1 cellular context compared by ENCODE assay signal in the genomic region with DNA sequence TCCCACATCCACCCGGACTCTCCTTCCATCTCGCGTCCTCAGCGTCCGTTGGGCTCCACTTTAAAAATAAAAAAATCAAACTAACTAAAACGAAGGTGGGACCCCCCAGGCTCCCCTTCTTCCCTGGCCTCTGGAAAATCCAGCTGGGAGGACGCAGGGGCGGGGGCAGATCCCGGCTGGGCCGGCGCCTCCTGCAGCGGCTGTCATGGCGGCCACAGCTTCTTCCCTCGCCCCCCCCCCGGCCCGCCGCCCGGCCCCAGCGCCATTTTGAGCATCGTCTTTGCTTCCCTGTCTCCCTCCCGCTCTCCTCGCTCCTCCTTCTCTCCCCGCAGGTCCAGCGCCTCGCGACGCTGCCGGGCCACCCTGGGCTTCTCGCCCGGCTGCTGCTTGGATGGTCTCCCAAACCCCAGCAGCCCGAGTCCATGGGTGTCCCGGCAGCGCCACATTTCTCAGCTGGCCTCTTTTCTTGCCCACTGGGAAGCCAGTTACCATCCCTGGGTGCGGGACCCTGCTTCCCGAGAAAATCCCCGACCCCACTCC.
TF ChIP-seq lines count a peak whose summit lies in the region.

No MANE protein-coding gene starts in this region.

TF ChIP-seq in K562, 482 proteins besides CTCF, POLR2A, EP300 and RAD21 (continued from another document and continues in another):
- TF ChIP-seq, protein P1, sequence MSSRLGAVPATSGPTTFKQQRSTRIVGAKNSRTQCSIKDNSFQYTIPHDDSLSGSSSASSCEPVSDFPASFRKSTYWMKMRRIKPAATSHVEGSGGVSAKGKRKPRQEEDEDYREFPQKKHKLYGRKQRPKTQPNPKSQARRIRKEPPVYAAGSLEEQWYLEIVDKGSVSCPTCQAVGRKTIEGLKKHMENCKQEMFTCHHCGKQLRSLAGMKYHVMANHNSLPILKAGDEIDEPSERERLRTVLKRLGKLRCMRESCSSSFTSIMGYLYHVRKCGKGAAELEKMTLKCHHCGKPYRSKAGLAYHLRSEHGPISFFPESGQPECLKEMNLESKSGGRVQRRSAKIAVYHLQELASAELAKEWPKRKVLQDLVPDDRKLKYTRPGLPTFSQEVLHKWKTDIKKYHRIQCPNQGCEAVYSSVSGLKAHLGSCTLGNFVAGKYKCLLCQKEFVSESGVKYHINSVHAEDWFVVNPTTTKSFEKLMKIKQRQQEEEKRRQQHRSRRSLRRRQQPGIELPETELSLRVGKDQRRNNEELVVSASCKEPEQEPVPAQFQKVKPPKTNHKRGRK (tag; IDR thresholded peaks at IDR 0.05) = no peak
- TF ChIP-seq ZNF24 (IDR thresholded peaks at IDR 0.05) (no peak), ZNF143 (CRISPR knock-in tag; IDR thresholded peaks at IDR 0.05) (peak; percentile 38; the same call in 1 of the 2 replicates), HMG20A (CRISPR knock-in tag; conservative IDR thresholded peaks at IDR 0.05) (no peak), ZBED1 (IDR thresholded peaks at IDR 0.05) (no peak), RBBP5 (IDR thresholded peaks at IDR 0.05; ENCODE audit: borderline replicate concordance, insufficient read depth, low read length, poor library complexity, severe bottlenecking) (peak; percentile 79), ILF3 (IDR thresholded peaks at IDR 0.05; ENCODE audit: borderline replicate concordance) (no peak), KAT8 (IDR thresholded peaks at IDR 0.05; ENCODE audit: low read depth) (no peak; the same call in 1 of the 2 replicates), NCOA4 (IDR thresholded peaks at IDR 0.05; ENCODE audit: partially characterized antibody) (no peak), ZNF263 (CRISPR knock-in tag; IDR thresholded peaks at IDR 0.05; ENCODE audit: borderline replicate concordance) (no peak), EZH2 (IDR thresholded peaks at IDR 0.05; ENCODE audit: borderline replicate concordance, low read depth, low read length) (no peak), ZNF717 (CRISPR knock-in tag; IDR thresholded peaks at IDR 0.05) (no peak), FOXM1 (IDR thresholded peaks at IDR 0.05; ENCODE audit: low read depth) (no peak), FOXM1 (CRISPR knock-in tag; IDR thresholded peaks at IDR 0.05; ENCODE audit: low read depth) (no peak), SRSF1 (IDR thresholded peaks at IDR 0.05; ENCODE audit: low read depth, low read length) (no peak), ZC3H8 (IDR thresholded peaks at IDR 0.05) (no peak), SMARCA4 (IDR thresholded peaks at IDR 0.05) (no peak), RFX7 (CRISPR knock-in tag; IDR thresholded peaks at IDR 0.05) (no peak), U2AF1 (optimal IDR thresholded peaks at IDR 0.05; ENCODE audit: low read depth, low read length) (no peak), PCBP1 (IDR thresholded peaks at IDR 0.05; ENCODE audit: low read depth, low read length, poor library complexity, severe bottlenecking) (peak; percentile 32), MCM5 (IDR thresholded peaks at IDR 0.05; ENCODE audit: low read depth) (no peak), KLF10 (CRISPR knock-in tag; IDR thresholded peaks at IDR 0.05) (no peak), GTF2E2 (tag; IDR thresholded peaks at IDR 0.05) (no peak), CHCHD3 (CRISPR knock-in tag; IDR thresholded peaks at IDR 0.05) (no peak), BRF1 (IDR thresholded peaks at IDR 0.05; ENCODE audit: borderline replicate concordance, extremely low read depth, insufficient read length) (no peak), ELF2 (CRISPR knock-in tag; IDR thresholded peaks at IDR 0.05) (0 out of 2 replicates have a peak, but pooled peaks have one; percentile 17), NFE2 (IDR thresholded peaks at IDR 0.05; ENCODE audit: low read depth) (no peak), ZNF444 (CRISPR knock-in tag; IDR thresholded peaks at IDR 0.05) (peak; percentile 46; the same call in 1 of the 2 replicates), OTX1 (CRISPR knock-in tag; IDR thresholded peaks at IDR 0.05) (peak; percentile 20; the same call in 1 of the 2 replicates), NCOA2 (IDR thresholded peaks at IDR 0.05; ENCODE audit: partially characterized antibody in 2 of 2) (no peak), ZNF140 (CRISPR knock-in tag; IDR thresholded peaks at IDR 0.05) (no peak), TFAM (CRISPR knock-in tag; conservative IDR thresholded peaks at IDR 0.05) (no peak), TCF7L2 (IDR thresholded peaks at IDR 0.05; ENCODE audit: low read depth, low read length) (no peak), CCNT2 (IDR thresholded peaks at IDR 0.05; ENCODE audit: borderline replicate concordance, extremely low read depth, insufficient read length, low read depth, low read length) (peak; percentile 62), ELF1 (tag; IDR thresholded peaks at IDR 0.05) (0 out of 2 replicates have a peak, but pooled peaks have one; percentile 32), BCL6 (CRISPR knock-in tag; IDR thresholded peaks at IDR 0.05) (no peak), GABPB1 (CRISPR knock-in tag; IDR thresholded peaks at IDR 0.05) (no peak), SRSF7 (optimal IDR thresholded peaks at IDR 0.05; ENCODE audit: low read depth, low read length) (no peak), PHF8 (IDR thresholded peaks at IDR 0.05; ENCODE audit: borderline replicate concordance, low read length) (peak; percentile 70; the same call in 1 of the 2 replicates)
- TF ChIP-seq, protein P2, sequence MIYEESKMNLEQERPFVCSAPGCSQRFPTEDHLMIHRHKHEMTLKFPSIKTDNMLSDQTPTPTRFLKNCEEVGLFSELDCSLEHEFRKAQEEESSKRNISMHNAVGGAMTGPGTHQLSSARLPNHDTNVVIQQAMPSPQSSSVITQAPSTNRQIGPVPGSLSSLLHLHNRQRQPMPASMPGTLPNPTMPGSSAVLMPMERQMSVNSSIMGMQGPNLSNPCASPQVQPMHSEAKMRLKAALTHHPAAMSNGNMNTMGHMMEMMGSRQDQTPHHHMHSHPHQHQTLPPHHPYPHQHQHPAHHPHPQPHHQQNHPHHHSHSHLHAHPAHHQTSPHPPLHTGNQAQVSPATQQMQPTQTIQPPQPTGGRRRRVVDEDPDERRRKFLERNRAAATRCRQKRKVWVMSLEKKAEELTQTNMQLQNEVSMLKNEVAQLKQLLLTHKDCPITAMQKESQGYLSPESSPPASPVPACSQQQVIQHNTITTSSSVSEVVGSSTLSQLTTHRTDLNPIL (CRISPR knock-in tag; IDR thresholded peaks at IDR 0.05) = no peak
- TF ChIP-seq, protein P3, sequence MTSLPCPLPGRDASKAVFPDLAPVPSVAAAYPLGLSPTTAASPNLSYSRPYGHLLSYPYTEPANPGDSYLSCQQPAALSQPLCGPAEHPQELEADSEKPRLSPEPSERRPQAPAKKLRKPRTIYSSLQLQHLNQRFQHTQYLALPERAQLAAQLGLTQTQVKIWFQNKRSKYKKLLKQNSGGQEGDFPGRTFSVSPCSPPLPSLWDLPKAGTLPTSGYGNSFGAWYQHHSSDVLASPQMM (CRISPR knock-in tag; IDR thresholded peaks at IDR 0.05) = no peak
- TF ChIP-seq, protein P4, sequence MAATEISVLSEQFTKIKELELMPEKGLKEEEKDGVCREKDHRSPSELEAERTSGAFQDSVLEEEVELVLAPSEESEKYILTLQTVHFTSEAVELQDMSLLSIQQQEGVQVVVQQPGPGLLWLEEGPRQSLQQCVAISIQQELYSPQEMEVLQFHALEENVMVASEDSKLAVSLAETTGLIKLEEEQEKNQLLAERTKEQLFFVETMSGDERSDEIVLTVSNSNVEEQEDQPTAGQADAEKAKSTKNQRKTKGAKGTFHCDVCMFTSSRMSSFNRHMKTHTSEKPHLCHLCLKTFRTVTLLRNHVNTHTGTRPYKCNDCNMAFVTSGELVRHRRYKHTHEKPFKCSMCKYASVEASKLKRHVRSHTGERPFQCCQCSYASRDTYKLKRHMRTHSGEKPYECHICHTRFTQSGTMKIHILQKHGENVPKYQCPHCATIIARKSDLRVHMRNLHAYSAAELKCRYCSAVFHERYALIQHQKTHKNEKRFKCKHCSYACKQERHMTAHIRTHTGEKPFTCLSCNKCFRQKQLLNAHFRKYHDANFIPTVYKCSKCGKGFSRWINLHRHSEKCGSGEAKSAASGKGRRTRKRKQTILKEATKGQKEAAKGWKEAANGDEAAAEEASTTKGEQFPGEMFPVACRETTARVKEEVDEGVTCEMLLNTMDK (IDR thresholded peaks at IDR 0.05; ENCODE audit: borderline replicate concordance, insufficient read depth, low read depth, low read length, poor library complexity, severe bottlenecking) = no peak
- TF ChIP-seq, protein P5, sequence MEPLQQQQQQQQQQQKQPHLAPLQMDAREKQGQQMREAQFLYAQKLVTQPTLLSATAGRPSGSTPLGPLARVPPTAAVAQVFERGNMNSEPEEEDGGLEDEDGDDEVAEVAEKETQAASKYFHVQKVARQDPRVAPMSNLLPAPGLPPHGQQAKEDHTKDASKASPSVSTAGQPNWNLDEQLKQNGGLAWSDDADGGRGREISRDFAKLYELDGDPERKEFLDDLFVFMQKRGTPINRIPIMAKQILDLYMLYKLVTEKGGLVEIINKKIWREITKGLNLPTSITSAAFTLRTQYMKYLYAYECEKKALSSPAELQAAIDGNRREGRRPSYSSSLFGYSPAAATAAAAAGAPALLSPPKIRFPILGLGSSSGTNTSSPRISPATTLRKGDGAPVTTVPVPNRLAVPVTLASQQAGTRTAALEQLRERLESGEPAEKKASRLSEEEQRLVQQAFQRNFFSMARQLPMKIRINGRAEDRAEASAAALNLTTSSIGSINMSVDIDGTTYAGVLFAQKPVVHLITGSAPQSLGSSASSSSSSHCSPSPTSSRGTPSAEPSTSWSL (CRISPR knock-in tag; IDR thresholded peaks at IDR 0.05; ENCODE audit: borderline replicate concordance) = no peak
- TF ChIP-seq, protein P6, sequence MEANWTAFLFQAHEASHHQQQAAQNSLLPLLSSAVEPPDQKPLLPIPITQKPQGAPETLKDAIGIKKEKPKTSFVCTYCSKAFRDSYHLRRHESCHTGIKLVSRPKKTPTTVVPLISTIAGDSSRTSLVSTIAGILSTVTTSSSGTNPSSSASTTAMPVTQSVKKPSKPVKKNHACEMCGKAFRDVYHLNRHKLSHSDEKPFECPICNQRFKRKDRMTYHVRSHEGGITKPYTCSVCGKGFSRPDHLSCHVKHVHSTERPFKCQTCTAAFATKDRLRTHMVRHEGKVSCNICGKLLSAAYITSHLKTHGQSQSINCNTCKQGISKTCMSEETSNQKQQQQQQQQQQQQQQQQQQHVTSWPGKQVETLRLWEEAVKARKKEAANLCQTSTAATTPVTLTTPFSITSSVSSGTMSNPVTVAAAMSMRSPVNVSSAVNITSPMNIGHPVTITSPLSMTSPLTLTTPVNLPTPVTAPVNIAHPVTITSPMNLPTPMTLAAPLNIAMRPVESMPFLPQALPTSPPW (CRISPR knock-in tag; IDR thresholded peaks at IDR 0.05) = peak; percentile 97
- TF ChIP-seq, protein P7, sequence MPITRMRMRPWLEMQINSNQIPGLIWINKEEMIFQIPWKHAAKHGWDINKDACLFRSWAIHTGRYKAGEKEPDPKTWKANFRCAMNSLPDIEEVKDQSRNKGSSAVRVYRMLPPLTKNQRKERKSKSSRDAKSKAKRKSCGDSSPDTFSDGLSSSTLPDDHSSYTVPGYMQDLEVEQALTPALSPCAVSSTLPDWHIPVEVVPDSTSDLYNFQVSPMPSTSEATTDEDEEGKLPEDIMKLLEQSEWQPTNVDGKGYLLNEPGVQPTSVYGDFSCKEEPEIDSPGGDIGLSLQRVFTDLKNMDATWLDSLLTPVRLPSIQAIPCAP (CRISPR knock-in tag; IDR thresholded peaks at IDR 0.05; ENCODE audit: borderline replicate concordance) = no peak
- TF ChIP-seq, protein P8, sequence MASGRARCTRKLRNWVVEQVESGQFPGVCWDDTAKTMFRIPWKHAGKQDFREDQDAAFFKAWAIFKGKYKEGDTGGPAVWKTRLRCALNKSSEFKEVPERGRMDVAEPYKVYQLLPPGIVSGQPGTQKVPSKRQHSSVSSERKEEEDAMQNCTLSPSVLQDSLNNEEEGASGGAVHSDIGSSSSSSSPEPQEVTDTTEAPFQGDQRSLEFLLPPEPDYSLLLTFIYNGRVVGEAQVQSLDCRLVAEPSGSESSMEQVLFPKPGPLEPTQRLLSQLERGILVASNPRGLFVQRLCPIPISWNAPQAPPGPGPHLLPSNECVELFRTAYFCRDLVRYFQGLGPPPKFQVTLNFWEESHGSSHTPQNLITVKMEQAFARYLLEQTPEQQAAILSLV (tag; IDR thresholded peaks at IDR 0.05) = no peak
- TF ChIP-seq, protein P9, sequence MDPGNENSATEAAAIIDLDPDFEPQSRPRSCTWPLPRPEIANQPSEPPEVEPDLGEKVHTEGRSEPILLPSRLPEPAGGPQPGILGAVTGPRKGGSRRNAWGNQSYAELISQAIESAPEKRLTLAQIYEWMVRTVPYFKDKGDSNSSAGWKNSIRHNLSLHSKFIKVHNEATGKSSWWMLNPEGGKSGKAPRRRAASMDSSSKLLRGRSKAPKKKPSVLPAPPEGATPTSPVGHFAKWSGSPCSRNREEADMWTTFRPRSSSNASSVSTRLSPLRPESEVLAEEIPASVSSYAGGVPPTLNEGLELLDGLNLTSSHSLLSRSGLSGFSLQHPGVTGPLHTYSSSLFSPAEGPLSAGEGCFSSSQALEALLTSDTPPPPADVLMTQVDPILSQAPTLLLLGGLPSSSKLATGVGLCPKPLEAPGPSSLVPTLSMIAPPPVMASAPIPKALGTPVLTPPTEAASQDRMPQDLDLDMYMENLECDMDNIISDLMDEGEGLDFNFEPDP (CRISPR knock-in tag; IDR thresholded peaks at IDR 0.05) = no peak
- TF ChIP-seq, protein P10, sequence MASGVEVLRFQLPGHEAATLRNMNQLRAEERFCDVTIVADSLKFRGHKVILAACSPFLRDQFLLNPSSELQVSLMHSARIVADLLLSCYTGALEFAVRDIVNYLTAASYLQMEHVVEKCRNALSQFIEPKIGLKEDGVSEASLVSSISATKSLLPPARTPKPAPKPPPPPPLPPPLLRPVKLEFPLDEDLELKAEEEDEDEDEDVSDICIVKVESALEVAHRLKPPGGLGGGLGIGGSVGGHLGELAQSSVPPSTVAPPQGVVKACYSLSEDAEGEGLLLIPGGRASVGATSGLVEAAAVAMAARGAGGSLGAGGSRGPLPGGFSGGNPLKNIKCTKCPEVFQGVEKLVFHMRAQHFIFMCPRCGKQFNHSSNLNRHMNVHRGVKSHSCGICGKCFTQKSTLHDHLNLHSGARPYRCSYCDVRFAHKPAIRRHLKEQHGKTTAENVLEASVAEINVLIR (CRISPR knock-in tag; IDR thresholded peaks at IDR 0.05) = no peak
- TF ChIP-seq, protein P11, sequence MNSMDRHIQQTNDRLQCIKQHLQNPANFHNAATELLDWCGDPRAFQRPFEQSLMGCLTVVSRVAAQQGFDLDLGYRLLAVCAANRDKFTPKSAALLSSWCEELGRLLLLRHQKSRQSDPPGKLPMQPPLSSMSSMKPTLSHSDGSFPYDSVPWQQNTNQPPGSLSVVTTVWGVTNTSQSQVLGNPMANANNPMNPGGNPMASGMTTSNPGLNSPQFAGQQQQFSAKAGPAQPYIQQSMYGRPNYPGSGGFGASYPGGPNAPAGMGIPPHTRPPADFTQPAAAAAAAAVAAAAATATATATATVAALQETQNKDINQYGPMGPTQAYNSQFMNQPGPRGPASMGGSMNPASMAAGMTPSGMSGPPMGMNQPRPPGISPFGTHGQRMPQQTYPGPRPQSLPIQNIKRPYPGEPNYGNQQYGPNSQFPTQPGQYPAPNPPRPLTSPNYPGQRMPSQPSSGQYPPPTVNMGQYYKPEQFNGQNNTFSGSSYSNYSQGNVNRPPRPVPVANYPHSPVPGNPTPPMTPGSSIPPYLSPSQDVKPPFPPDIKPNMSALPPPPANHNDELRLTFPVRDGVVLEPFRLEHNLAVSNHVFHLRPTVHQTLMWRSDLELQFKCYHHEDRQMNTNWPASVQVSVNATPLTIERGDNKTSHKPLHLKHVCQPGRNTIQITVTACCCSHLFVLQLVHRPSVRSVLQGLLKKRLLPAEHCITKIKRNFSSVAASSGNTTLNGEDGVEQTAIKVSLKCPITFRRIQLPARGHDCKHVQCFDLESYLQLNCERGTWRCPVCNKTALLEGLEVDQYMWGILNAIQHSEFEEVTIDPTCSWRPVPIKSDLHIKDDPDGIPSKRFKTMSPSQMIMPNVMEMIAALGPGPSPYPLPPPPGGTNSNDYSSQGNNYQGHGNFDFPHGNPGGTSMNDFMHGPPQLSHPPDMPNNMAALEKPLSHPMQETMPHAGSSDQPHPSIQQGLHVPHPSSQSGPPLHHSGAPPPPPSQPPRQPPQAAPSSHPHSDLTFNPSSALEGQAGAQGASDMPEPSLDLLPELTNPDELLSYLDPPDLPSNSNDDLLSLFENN (IDR thresholded peaks at IDR 0.05; ENCODE audit: low read depth in 2 of 2, low read length in 2 of 2) = no peak
